22 cellular contexts compared by ENCODE assay signal in the genomic region with DNA sequence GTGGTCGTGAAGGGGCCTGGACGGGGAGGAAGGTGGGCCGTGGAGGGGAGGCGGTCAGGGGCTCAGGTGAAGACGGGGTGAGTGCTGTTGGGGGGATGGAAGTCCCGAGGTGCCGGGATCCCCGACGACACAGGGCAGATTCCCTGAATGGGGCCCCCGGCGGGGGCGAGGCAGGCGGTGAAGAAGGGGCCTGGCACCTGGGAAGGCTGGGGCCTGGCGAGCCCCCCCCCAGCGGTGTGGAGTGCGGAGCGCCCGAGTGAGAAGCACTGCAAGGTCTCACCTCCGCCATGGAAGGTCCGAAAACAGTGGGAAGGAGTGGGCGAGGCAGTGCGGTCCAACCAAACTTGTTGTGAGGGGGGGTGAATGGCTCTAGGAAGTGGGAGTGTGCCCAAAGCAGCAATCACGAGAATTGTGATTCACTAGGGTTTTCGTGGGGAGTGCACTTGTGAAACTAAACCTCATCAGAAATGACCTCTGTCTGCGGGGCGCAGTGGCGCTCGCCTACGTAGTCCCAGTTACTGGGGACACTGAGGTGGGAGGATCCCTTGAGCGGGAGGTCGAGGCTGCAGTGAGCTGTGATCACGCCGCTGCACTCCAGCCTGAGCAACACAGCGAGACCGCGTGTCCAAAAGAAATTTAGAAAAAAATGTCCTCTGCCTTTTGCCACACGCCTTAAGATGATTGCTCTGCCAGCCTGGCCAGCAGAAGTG. TPM values are rescaled to one million over a fixed set of nuclear protein-coding genes. Genes with fewer than 3 reads are reported as not detected.
DNase-seq lines count a peak whose midpoint lies in the region; ATAC-seq and TF ChIP-seq lines count a peak whose summit lies in the region.
"Not testable (repeated sequence)": the region's sequence is repeated elsewhere in the genome, so short reads cannot be mapped to it uniquely, and the experiment has no call there.
"Had no signal": no experiment of that assay in that cellular context is flagged by ENCODE, and none has a peak within 500 bp of the region (broad histone marks: within the 10 kb centered on the region; RNA-seq: fewer than 3 reads in every experiment).

No MANE protein-coding gene starts in this region.

- H3K9me3 ChIP-seq in right atrium auricular region; aorta (ENCODE audit: control insufficient read depth, low read length): not testable (repeated sequence)

- H3K27ac ChIP-seq in dorsolateral prefrontal cortex; right atrium auricular region; aorta (ENCODE audit: low read depth in 1 of 2, low read length in 2 of 2): not testable (repeated sequence)

- H3K4me3 ChIP-seq in dorsolateral prefrontal cortex; right atrium auricular region; aorta (ENCODE audit: low read length in 2 of 2): not testable (repeated sequence)

- 90 to 92% methylated on average over 25 of the region's 37 CpGs for WGBS in aorta, 2 donors

- H3K27me3 ChIP-seq in dorsolateral prefrontal cortex; right atrium auricular region; aorta (ENCODE audit: control insufficient read depth in 1 of 2, insufficient read depth in 2 of 2, low read length in 1 of 2): not testable (repeated sequence)

- H3K36me3 ChIP-seq in right atrium auricular region; aorta (ENCODE audit: control insufficient read depth in 1 of 2, insufficient read depth in 2 of 2, low read length in 1 of 2): not testable (repeated sequence)

- peak in 3 of 5 donors; percentile 1 to 12 (median 3) for DNase-seq in T-helper 1 cell
- peak; percentile 62 for DNase-seq in activated effector memory CD4-positive, alpha-beta T cell treated with anti-CD3 and anti-CD28 coated beads, Interleukin-2, amount 50 U/mL, for 16 hours
- DNase-seq in dorsolateral prefrontal cortex = peak in 6 of 10 donors; percentile 23 to 60 (median 48)
- peak; percentile 62 for DNase-seq in right atrium auricular region (ENCODE audit: low spot score)
- peak; percentile 94 for DNase-seq in mesenteric fat pad (ENCODE audit: low spot score)
- DNase-seq in posterior cingulate gyrus = peak in 7 of 10 donors; percentile 1 to 93 (median 41)
- DNase-seq in stimulated activated CD8-positive, alpha-beta memory T cell treated with anti-CD3 and anti-CD28 coated beads, Interleukin-4, amount 100 ng/mL, for 48 hours = peak; percentile 22
- peak; percentile 60 to 83 for DNase-seq in aorta

- H3K4me1 ChIP-seq in right atrium auricular region; aorta (ENCODE audit: control insufficient read depth in 1 of 2, insufficient read depth in 2 of 2, low read length in 2 of 2): not testable (repeated sequence)

- not testable (repeated sequence) for ATAC-seq in aorta (ENCODE audit: low FRiP score)

- intact Hi-C loops in dorsolateral prefrontal cortex (cut with DNase I); posterior cingulate gyrus (cut with DNase I); aorta (cut with DNase I): not testable (repeated sequence)

- TF ChIP-seq CTCF in dorsolateral prefrontal cortex (IDR thresholded peaks at IDR 0.05 in 54 of 56, conservative IDR thresholded peaks at IDR 0.05 in 2 of 56; ENCODE audit: low read depth in 1 of 56, partially characterized antibody in 56 of 56); right atrium auricular region (IDR thresholded peaks at IDR 0.05): not testable (repeated sequence)

RNA-seq across cellular contexts. Expression of a gene that starts 0.6 kb away (rescaled TPM):
- total RNA-seq in dorsolateral prefrontal cortex (1 to 10 TPM in 4 of 120 experiments, not detected in 116; 1.0 to 1.9 (median 1.3) TPM), right atrium auricular region (not detected), mesenteric fat pad (not detected), aorta (not detected)
- polyA plus RNA-seq in aorta = not detected
- total RNA-seq: astrocyte, cardiac muscle cell, endodermal cell, esophagus mucosa, fibroblast of villous mesenchyme, H1, HepG2, HFFc6, mammary epithelial cell, RPMI7951, subcutaneous adipose tissue, T-cell had no signal
- polyA plus RNA-seq: cardiac muscle cell, H1, HepG2, mammary epithelial cell, small intestine had no signal

RNA-seq across cellular contexts. Expression of a gene that starts 8.9 kb away (rescaled TPM):
- 1 to 10 TPM in 2 of 120 experiments, not detected in 118; 1.1 to 3.2 TPM for total RNA-seq in dorsolateral prefrontal cortex
- total RNA-seq in right atrium auricular region = not detected
- not detected for total RNA-seq in mesenteric fat pad
- not detected for total RNA-seq in aorta
- polyA plus RNA-seq in aorta = not detected
- total RNA-seq: astrocyte, cardiac muscle cell, endodermal cell, esophagus mucosa, fibroblast of villous mesenchyme, H1, HepG2, HFFc6, mammary epithelial cell, subcutaneous adipose tissue had no signal
- polyA plus RNA-seq: cardiac muscle cell, H1, HepG2, mammary epithelial cell, small intestine had no signal

RNA-seq across cellular contexts. Expression of a gene that starts 10.2 kb away (rescaled TPM):
- total RNA-seq in dorsolateral prefrontal cortex (not detected), right atrium auricular region (not detected), mesenteric fat pad (not detected), aorta (not detected)
- not detected for polyA plus RNA-seq in aorta
- total RNA-seq: astrocyte, cardiac muscle cell, endodermal cell, esophagus mucosa, fibroblast of villous mesenchyme, H1, HepG2, HFFc6, mammary epithelial cell, RPMI7951, subcutaneous adipose tissue, T-cell, upper lobe of left lung had no signal
- polyA plus RNA-seq: cardiac muscle cell, H1, HepG2, mammary epithelial cell, small intestine had no signal

RNA-seq across cellular contexts. Expression of a gene that starts 19.7 kb away (rescaled TPM):
- total RNA-seq in dorsolateral prefrontal cortex (1 to 10 TPM in 1 of 120 experiments, not detected in 119; 1.6 TPM), right atrium auricular region (not detected), mesenteric fat pad (not detected), aorta (not detected)
- polyA plus RNA-seq in aorta = not detected
- total RNA-seq: astrocyte, cardiac muscle cell, endodermal cell, esophagus mucosa, fibroblast of villous mesenchyme, H1, HepG2, HFFc6, mammary epithelial cell, RPMI7951, subcutaneous adipose tissue, upper lobe of left lung had no signal
- polyA plus RNA-seq: cardiac muscle cell, H1, HepG2, mammary epithelial cell, small intestine had no signal

RNA-seq across cellular contexts. Expression of a gene that starts 29.3 kb away (rescaled TPM):
- 1 to 10 TPM in 2 of 120 experiments, not detected in 118; 1.1 to 1.6 TPM for total RNA-seq in dorsolateral prefrontal cortex
- not detected for total RNA-seq in right atrium auricular region
- total RNA-seq in mesenteric fat pad = not detected
- total RNA-seq in aorta = not detected
- not detected for polyA plus RNA-seq in aorta
- total RNA-seq: astrocyte, cardiac muscle cell, endodermal cell, esophagus mucosa, fibroblast of villous mesenchyme, H1, HepG2, HFFc6, mammary epithelial cell, RPMI7951, subcutaneous adipose tissue, upper lobe of left lung had no signal
- polyA plus RNA-seq: cardiac muscle cell, H1, HepG2, mammary epithelial cell, small intestine had no signal

Comparison
In these comparisons a context has a peak if more than half of its experiments do, and no peak if none do; other contexts are left out.
1. DNase-seq: peak in every context shown above with its lines; median percentile 94 in mesenteric fat pad; 72 in aorta; 62 in activated effector memory CD4-positive, alpha-beta T cell treated with anti-CD3 and anti-CD28 coated beads, Interleukin-2, amount 50 U/mL, for 16 hours; 62 in right atrium auricular region; 48 in dorsolateral prefrontal cortex; 41 in posterior cingulate gyrus; 22 in stimulated activated CD8-positive, alpha-beta memory T cell treated with anti-CD3 and anti-CD28 coated beads, Interleukin-4, amount 100 ng/mL, for 48 hours; 3 in T-helper 1 cell.